1 cellular context compared by ENCODE assay signal in the genomic region with DNA sequence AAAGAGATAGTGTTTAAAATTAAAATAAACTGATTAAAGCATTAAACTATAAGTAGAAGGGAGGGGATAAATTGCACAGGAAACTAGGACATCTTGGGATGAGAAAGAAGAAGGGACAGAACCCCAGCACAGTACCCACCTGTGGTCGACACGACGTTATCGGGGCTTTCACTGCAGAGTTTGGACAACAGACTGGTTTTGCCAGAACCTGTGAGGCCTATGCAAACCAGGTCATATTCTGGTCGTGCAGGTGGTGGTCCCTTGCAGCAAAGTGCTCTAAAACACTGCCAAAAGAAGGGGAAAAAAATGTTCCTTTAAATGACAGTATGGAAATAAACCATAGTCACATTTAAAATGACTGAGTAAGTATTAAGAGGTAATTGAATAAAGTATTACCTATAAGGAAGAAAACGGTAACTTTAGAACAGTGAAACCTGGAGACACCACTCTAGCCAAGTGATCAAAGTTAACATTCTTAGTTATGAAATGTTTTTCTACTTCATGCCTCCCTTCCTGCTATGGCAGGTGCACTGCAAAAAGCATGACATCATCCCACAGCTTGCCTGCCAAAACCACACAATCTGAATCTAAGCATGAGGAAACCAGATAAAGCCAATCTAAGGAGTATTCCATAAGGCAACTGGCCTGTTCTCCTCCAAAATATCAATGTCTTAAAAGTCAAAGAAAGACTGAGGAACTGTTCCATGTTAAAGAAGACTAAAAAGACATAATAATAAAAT.
TF ChIP-seq lines count a peak whose summit lies in the region.

No MANE protein-coding gene starts in this region.

TF ChIP-seq in IMR-90, 13 proteins besides CTCF, POLR2A, EP300 and RAD21:
- TF ChIP-seq SMC3 (IDR thresholded peaks at IDR 0.05; ENCODE audit: low read depth, low read length) (no peak), RFX5 (IDR thresholded peaks at IDR 0.05; ENCODE audit: low read depth, low read length) (no peak), CEBPB (IDR thresholded peaks at IDR 0.05; ENCODE audit: low read depth, low read length) (0 out of 2 replicates have a peak, but pooled peaks have one; percentile 5), CHD1 (IDR thresholded peaks at IDR 0.05; ENCODE audit: low read depth, low read length) (no peak), NFE2L2 (IDR thresholded peaks at IDR 0.05; ENCODE audit: low read depth, low read length) (no peak), FOS (IDR thresholded peaks at IDR 0.05; ENCODE audit: low read depth, low read length) (no peak), MAZ (IDR thresholded peaks at IDR 0.05; ENCODE audit: borderline replicate concordance, low read depth, low read length) (no peak), ELK1 (IDR thresholded peaks at IDR 0.05; ENCODE audit: borderline replicate concordance, low read depth, low read length) (no peak), USF2 (IDR thresholded peaks at IDR 0.05; ENCODE audit: low read depth, low read length) (no peak), RCOR1 (IDR thresholded peaks at IDR 0.05; ENCODE audit: insufficient replicate concordance, low read length) (no peak), BHLHE40 (IDR thresholded peaks at IDR 0.05; ENCODE audit: low read depth, low read length) (peak; percentile 43; the same call in 1 of the 2 replicates), MXI1 (IDR thresholded peaks at IDR 0.05; ENCODE audit: borderline replicate concordance, low read depth, low read length) (no peak), MAFK (IDR thresholded peaks at IDR 0.05; ENCODE audit: low read depth, low read length) (no peak)
